Comparison of ENCODE assay signal across 17 cellular contexts in the genomic region with DNA sequence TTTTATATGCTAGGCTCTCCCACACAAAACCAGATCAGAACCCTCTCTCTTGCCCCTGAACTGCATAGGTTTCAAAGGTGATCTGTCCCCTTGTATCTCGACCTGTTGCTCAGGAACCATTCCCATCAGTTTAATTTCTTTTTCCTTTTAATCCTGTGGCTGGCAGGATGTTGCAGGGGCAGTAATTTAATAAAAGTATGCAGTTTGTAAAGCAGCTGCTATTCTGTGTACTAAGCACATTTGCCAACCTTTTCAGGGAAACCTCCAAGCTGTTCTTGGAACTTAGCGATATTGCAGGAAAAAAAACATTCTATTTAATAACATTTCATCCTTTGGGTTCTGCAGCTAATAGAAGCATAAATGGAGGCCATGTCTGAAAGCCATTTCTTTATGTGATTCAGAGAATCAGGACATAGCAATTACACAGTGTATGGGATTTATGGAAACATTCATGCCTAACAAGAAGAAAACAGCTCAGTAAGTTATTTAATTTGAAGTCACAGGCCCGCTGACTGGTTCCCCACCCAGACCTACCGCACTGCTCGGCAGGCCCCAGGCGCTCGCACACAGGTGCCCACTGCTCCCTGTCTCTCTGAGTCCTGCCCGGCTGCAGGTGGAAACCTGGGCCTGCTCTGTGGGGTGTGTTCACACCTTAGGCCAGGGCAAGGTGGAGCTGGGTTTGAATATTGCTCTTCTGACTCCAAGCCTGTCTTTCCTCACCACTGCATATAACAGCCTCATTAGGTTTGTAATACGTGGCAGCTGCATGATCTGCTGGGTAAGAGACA.
"Had no signal": no experiment of that assay in that cellular context is flagged by ENCODE, and none has a peak within 500 bp of the region (broad histone marks: within the 10 kb centered on the region; RNA-seq: fewer than 3 reads in every experiment).

No MANE protein-coding gene starts in this region.

- H3K27me3 ChIP-seq: body of pancreas, gastroesophageal sphincter, right lobe of liver, suprapubic skin, upper lobe of left lung had no signal

- H3K9me3 ChIP-seq: body of pancreas, gastroesophageal sphincter, right lobe of liver, suprapubic skin, upper lobe of left lung had no signal

- H3K4me3 Mint-ChIP-seq: activated naive CD4-positive, alpha-beta T cell treated with anti-CD3 and anti-CD28 coated beads for 36 hours; central memory CD8-positive, alpha-beta T cell; naive thymus-derived CD4-positive, alpha-beta T cell had no signal

- H3K27ac Mint-ChIP-seq: activated naive CD4-positive, alpha-beta T cell treated with anti-CD3 and anti-CD28 coated beads for 36 hours; progenitor cell of endocrine pancreas had no signal

- H3K9me3 Mint-ChIP-seq: activated naive CD4-positive, alpha-beta T cell treated with anti-CD3 and anti-CD28 coated beads for 36 hours; activated T-helper 1 cell treated with anti-CD3 and anti-CD28 coated beads, Interleukin-12 subunit alpha, Interleukin-12 subunit beta, Interleukin-2, Interleukin-4 antibody, amounts not matched to agents 30 ng/mL and 10 ng/mL and 1 ng/mL, durations not matched to agents 14 hours and 24 hours and 36 hours; central memory CD8-positive, alpha-beta T cell; naive thymus-derived CD4-positive, alpha-beta T cell had no signal

- H3K4me3 ChIP-seq: body of pancreas, gastroesophageal sphincter, right lobe of liver, suprapubic skin, upper lobe of left lung had no signal

- DNase-seq: activated CD4-positive, alpha-beta T cell treated with anti-CD3 and anti-CD28 coated beads for 4 hours; activated naive CD4-positive, alpha-beta T cell treated with anti-CD3 and anti-CD28 coated beads for 36 hours; body of pancreas; cortex of kidney; effector memory CD4-positive, alpha-beta T cell; midbrain; naive thymus-derived CD4-positive, alpha-beta T cell; stimulated activated CD4-positive, alpha-beta T cell treated with anti-CD3 and anti-CD28 coated beads, Interleukin-12 subunit alpha, Interleukin-12 subunit beta, amount 100 ng/mL, for 4 hours; stimulated activated naive CD4-positive, alpha-beta T cell treated with Interleukin-2 at 50 U/mL for 16 hours had no signal

- H3K36me3 Mint-ChIP-seq: naive thymus-derived CD4-positive, alpha-beta T cell had no signal

- H3K27ac ChIP-seq: epithelial cell of prostate, gastroesophageal sphincter, right lobe of liver, suprapubic skin, upper lobe of left lung had no signal

- H3K36me3 ChIP-seq: gastroesophageal sphincter, right lobe of liver, suprapubic skin, upper lobe of left lung had no signal

- H3K27me3 Mint-ChIP-seq: central memory CD8-positive, alpha-beta T cell; naive thymus-derived CD4-positive, alpha-beta T cell; progenitor cell of endocrine pancreas had no signal
